21 cellular contexts compared by ENCODE assay signal in the genomic region with DNA sequence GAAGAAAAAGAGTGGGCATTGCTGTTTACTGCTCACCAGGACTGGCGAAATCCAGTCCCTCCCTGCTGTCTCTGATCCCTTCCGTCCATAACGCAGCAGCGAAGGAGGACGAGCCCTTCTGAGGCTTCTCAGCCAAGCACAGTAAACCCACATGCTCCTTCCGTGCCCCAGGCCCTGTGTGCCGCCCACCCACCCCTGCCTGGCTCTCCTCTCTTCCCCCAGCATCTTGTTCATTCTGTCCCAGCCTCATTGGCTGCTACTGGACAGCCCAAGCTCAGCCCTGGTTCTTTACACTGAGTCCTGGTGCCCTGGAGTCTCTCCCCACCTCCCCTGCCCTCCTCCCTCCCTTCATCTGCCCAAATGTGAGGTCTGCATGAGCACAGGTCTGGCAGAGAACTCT.
DNase-seq lines count a peak whose midpoint lies in the region; FAIRE-seq and TF ChIP-seq lines count a peak whose summit lies in the region.
"Had no signal": no experiment of that assay in that cellular context is flagged by ENCODE, and none has a peak within 500 bp of the region (broad histone marks: within the 10 kb centered on the region; RNA-seq: fewer than 3 reads in every experiment).

No MANE protein-coding gene starts in this region.

- H4K8ac ChIP-seq in H1 (ENCODE audit: extremely low read depth, insufficient read depth, low read length) = no peak overlapping the region
- H4K8ac ChIP-seq in mesendoderm (ENCODE audit: low read depth, low read length) = no peak overlapping the region

- peaks cover 1 to 21% (median 16%) of the 10 kb centered on the region in 4 experiments; a peak in 6 of 7 replicates for H3K27me3 ChIP-seq in H1 (replicated peaks in 1 of 4; ENCODE audit: control insufficient read depth in 3 of 4, extremely low read depth in 1 of 4, insufficient read depth in 3 of 4, low read length in 3 of 4)
- H3K27me3 ChIP-seq in mesendoderm (ENCODE audit: insufficient read depth, low read length, poor library complexity) = no peaks in the 10 kb centered on the region
- peaks cover 59% of the 10 kb centered on the region for H3K27me3 ChIP-seq in suprapubic skin
- H3K27me3 ChIP-seq in MM.1S (replicated peaks; ENCODE audit: insufficient read depth, low read length) = peaks cover 17% of the 10 kb centered on the region
- H3K27me3 ChIP-seq: BE2C had no signal

- no peak overlapping the region for H3K9ac ChIP-seq in H1 (replicated peaks in 1 of 4; ENCODE audit: extremely low read depth in 1 of 4, low read depth in 3 of 4, low read length in 3 of 4)
- H3K9ac ChIP-seq in mesendoderm (ENCODE audit: low read length) = no peak overlapping the region
- no peak overlapping the region for H3K9ac ChIP-seq in MM.1S (ENCODE audit: low read length)
- H3K9ac ChIP-seq: GM23248 had no signal

- H3K18ac ChIP-seq in H1 (ENCODE audit: extremely low read depth, low read length) (peak overlapping the region; percentile 26; the same call in 1 of the 2 replicates), mesendoderm (ENCODE audit: low read length) (no peak overlapping the region)

- no peaks in the 10 kb centered on the region for H3K9me3 ChIP-seq in H1 (ENCODE audit: insufficient read depth in 2 of 2, low read depth in 1 of 2, low read length in 1 of 2)
- no peaks in the 10 kb centered on the region for H3K9me3 ChIP-seq in suprapubic skin
- no peaks in the 10 kb centered on the region for H3K9me3 ChIP-seq in MM.1S (replicated peaks; ENCODE audit: insufficient read depth, low read length)
- H3K9me3 ChIP-seq: BE2C, Caco-2 had no signal

- H2BK15ac ChIP-seq in H1 (ENCODE audit: low read length) = no peak overlapping the region
- no peak overlapping the region for H2BK15ac ChIP-seq in mesendoderm (replicated peaks; ENCODE audit: low read depth)

- peak overlapping the region; percentile 98 for H2BK20ac ChIP-seq in H1 (ENCODE audit: low read length)

- H3K36me3 ChIP-seq in H1 (ENCODE audit: control insufficient read depth in 2 of 4, insufficient read depth in 4 of 4, low read length in 3 of 4) (no peaks in the 10 kb centered on the region), mesendoderm (ENCODE audit: control insufficient read depth, insufficient read depth, low read length) (no peaks in the 10 kb centered on the region), suprapubic skin (no peaks in the 10 kb centered on the region), MM.1S (replicated peaks; ENCODE audit: insufficient read depth, low read length) (no peaks in the 10 kb centered on the region)
- H3K36me3 ChIP-seq: BE2C had no signal

- H3K4me3 ChIP-seq in H1 (ENCODE audit: extremely low read depth in 1 of 4, insufficient read depth in 2 of 4, low read depth in 3 of 4, low read length in 4 of 4) (no peak overlapping the region), mesendoderm (ENCODE audit: low read length) (no peak overlapping the region), suprapubic skin (no peak overlapping the region), MM.1S (ENCODE audit: low read length) (no peak overlapping the region)
- H3K4me3 ChIP-seq: GM23248 had no signal

- H3K27ac Mint-ChIP-seq in chondrocyte (ENCODE audit: unreplicated experiment) = no peak overlapping the region
- no peak overlapping the region for H3K27ac Mint-ChIP-seq in activated T-helper 2 cell treated with anti-CD3 and anti-CD28 coated beads, Interferon-gamma antibody, Interleukin-2, Interleukin-4, amounts not matched to agents 10 μg/mL and 5 μg/mL and 100 μg/mL, durations not matched to agents 14 hours and 24 hours and 36 hours
- H3K27ac Mint-ChIP-seq: CD4-positive, alpha-beta T cell had no signal

- TF ChIP-seq POLR2A in H1 (IDR thresholded peaks at IDR 0.05; ENCODE audit: control extremely low read depth in 1 of 2, low read depth in 2 of 2, low read length in 2 of 2) = no peak
- TF ChIP-seq POLR2A in suprapubic skin (IDR thresholded peaks at IDR 0.05) = no peak

- H3K4me1 ChIP-seq in H1 (replicated peaks in 1 of 4; ENCODE audit: control insufficient read depth in 3 of 4, insufficient read depth in 4 of 4, low read length in 3 of 4) = peaks cover 7 to 25% (median 18%) of the 10 kb centered on the region in 4 experiments
- peaks cover 4% of the 10 kb centered on the region for H3K4me1 ChIP-seq in mesendoderm (ENCODE audit: control insufficient read depth, low read depth, low read length)
- no peaks in the 10 kb centered on the region for H3K4me1 ChIP-seq in suprapubic skin
- H3K4me1 ChIP-seq in MM.1S (ENCODE audit: low read length) = peaks cover 16% of the 10 kb centered on the region
- H3K4me1 ChIP-seq: BE2C, Caco-2 had no signal

- 52% methylated on average over 6 of the region's 7 CpGs; no CpG with 5 or more reads in 1 of the 2 experiments for WGBS in H1 (ENCODE audit: extremely low coverage in 1 of 2, insufficient coverage in 1 of 2, insufficient read length in 1 of 2, insufficient replicate concordance in 2 of 2, low coverage in 1 of 2, low lambda C conversion rate in 2 of 2, missing lambda C conversion rate in 1 of 2), 2 experiments
- WGBS in mesendoderm (ENCODE audit: extremely low coverage, insufficient coverage, low lambda C conversion rate) = no CpG with 5 or more reads among the region's 7 CpGs
- WGBS in suprapubic skin = 43% methylated on average over 7 of the region's 7 CpGs

- H3K4me2 ChIP-seq in H1 (ENCODE audit: insufficient read depth in 1 of 2, low read depth in 2 of 2, low read length in 2 of 2) (no peak overlapping the region; a peak in 1 of 4 replicates), mesendoderm (ENCODE audit: low read length) (no peak overlapping the region), MM.1S (ENCODE audit: low read depth, low read length) (no peak overlapping the region)

- H3K14ac ChIP-seq in H1 (ENCODE audit: insufficient read length) = no peak overlapping the region

- FAIRE-seq in H1 (lab: Jason Lieb, UNC) = no peak
- FAIRE-seq: A204.1, D721Med, GM12892, GM18507, H54 had no signal

- H3K9me2 ChIP-seq in MM.1S (replicated peaks; ENCODE audit: insufficient read depth, low read length) = no peaks in the 10 kb centered on the region

- peaks cover 5% of the 10 kb centered on the region; the same call in 1 of the 2 replicates for H3K23me2 ChIP-seq in H1 (ENCODE audit: low read depth, low read length)

- peak overlapping the region; percentile 57 for H4K91ac ChIP-seq in H1 (replicated peaks; ENCODE audit: insufficient read length, low read length)

- no peaks in the 10 kb centered on the region for H3K4me1 Mint-ChIP-seq in chondrocyte (ENCODE audit: low read depth)
- no peaks in the 10 kb centered on the region for H3K4me1 Mint-ChIP-seq in activated T-helper 2 cell treated with anti-CD3 and anti-CD28 coated beads, Interferon-gamma antibody, Interleukin-2, Interleukin-4, amounts not matched to agents 10 μg/mL and 5 μg/mL and 100 μg/mL, durations not matched to agents 14 hours and 24 hours and 36 hours (ENCODE audit: low read depth)

- CTCF ChIA-PET in H1 (lab: Charles Lee; ENCODE audit: partially characterized antibody) = interaction anchor here (1.3 kb wide), 1 partner anchor 222 kb away, joined by 4 read pairs; no protein-coding TSS in a partner anchor

- H4K20me1 ChIP-seq in H1 (replicated peaks in 1 of 2; ENCODE audit: control insufficient read depth in 1 of 2, insufficient read depth in 2 of 2, low read length in 2 of 2) (no peaks in the 10 kb centered on the region), MM.1S (ENCODE audit: insufficient read depth, low read length) (no peaks in the 10 kb centered on the region)

- H3K23ac ChIP-seq in H1 (ENCODE audit: insufficient read length) (no peak overlapping the region), mesendoderm (ENCODE audit: low read length) (no peak overlapping the region)

- H3K36me3 Mint-ChIP-seq in chondrocyte (ENCODE audit: low read depth) = no peaks in the 10 kb centered on the region
- H3K36me3 Mint-ChIP-seq in activated T-helper 2 cell treated with anti-CD3 and anti-CD28 coated beads, Interferon-gamma antibody, Interleukin-2, Interleukin-4, amounts not matched to agents 10 μg/mL and 5 μg/mL and 100 μg/mL, durations not matched to agents 14 hours and 24 hours and 36 hours (ENCODE audit: low read depth) = no peaks in the 10 kb centered on the region

- TF ChIP-seq EP300 in H1 (IDR thresholded peaks at IDR 0.05; ENCODE audit: borderline replicate concordance in 1 of 2, low read depth in 2 of 2, low read length in 2 of 2) (no peak), suprapubic skin (IDR thresholded peaks at IDR 0.05) (no peak)

- H2AFZ ChIP-seq in H1 (ENCODE audit: low read length) (no peak overlapping the region), MM.1S (ENCODE audit: low read length) (no peak overlapping the region)
- H2AFZ ChIP-seq: GM23248 had no signal

- intact Hi-C loops in activated T-helper 2 cell treated with anti-CD3 and anti-CD28 coated beads, Interferon-gamma antibody, Interleukin-2, Interleukin-4, amounts not matched to agents 10 μg/mL and 5 μg/mL and 100 μg/mL, durations not matched to agents 14 hours and 24 hours and 36 hours (cut with micrococcal nuclease) = no loop called here

- H2AK5ac ChIP-seq in H1 (ENCODE audit: low read depth, low read length) (0 out of 2 replicates have a peak overlapping the region, but pooled peaks have one; percentile 53), mesendoderm (ENCODE audit: low read length) (no peak overlapping the region)

- H2BK12ac ChIP-seq in H1 (ENCODE audit: low read depth, low read length) = peak overlapping the region; percentile 97; the same call in 1 of the 2 replicates

- H3K79me2 ChIP-seq in H1 (ENCODE audit: control insufficient read depth in 1 of 2, insufficient read depth in 2 of 2, low read length in 2 of 2) (no peaks in the 10 kb centered on the region), mesendoderm (ENCODE audit: control insufficient read depth, insufficient read depth, low read length) (no peaks in the 10 kb centered on the region), MM.1S (ENCODE audit: low read length) (no peaks in the 10 kb centered on the region)

- H3K56ac ChIP-seq in H1 (replicated peaks; ENCODE audit: insufficient read length, low read depth, low read length) = no peak overlapping the region
- peak overlapping the region; percentile 10 for H3K56ac ChIP-seq in mesendoderm (ENCODE audit: low read length)

- no peak overlapping the region for H3K4me3 Mint-ChIP-seq in chondrocyte (ENCODE audit: unreplicated experiment)
- no peak overlapping the region for H3K4me3 Mint-ChIP-seq in activated T-helper 2 cell treated with anti-CD3 and anti-CD28 coated beads, Interferon-gamma antibody, Interleukin-2, Interleukin-4, amounts not matched to agents 10 μg/mL and 5 μg/mL and 100 μg/mL, durations not matched to agents 14 hours and 24 hours and 36 hours (ENCODE audit: low read depth)
- H3K4me3 Mint-ChIP-seq: CD4-positive, alpha-beta T cell had no signal

- H3K27ac ChIP-seq in H1 (ENCODE audit: low read depth, low read length) = no peak overlapping the region
- no peak overlapping the region for H3K27ac ChIP-seq in mesendoderm (ENCODE audit: low read depth, low read length)
- H3K27ac ChIP-seq in suprapubic skin = no peak overlapping the region
- H3K27ac ChIP-seq in MM.1S (ENCODE audit: low read length) = no peak overlapping the region
- H3K27ac ChIP-seq: GM23248 had no signal

- peak overlapping the region; percentile 26 for H2BK120ac ChIP-seq in H1 (replicated peaks; ENCODE audit: low read depth, low read length)
- H2BK120ac ChIP-seq in mesendoderm (ENCODE audit: low read depth, low read length) = peak overlapping the region; percentile 0

- peaks cover 7% of the 10 kb centered on the region; the same call in 1 of the 2 replicates for H3F3A ChIP-seq in MM.1S (ENCODE audit: insufficient read depth, low read length)

- peak; percentile 41 for DNase-seq in chondrocyte (ENCODE audit: low spot score)
- DNase-seq in H1 (ENCODE audit: low read depth in 1 of 2, low spot score in 2 of 2) = no peak
- peak; percentile 5 for DNase-seq in mesendoderm
- peak; percentile 0 to 54 for DNase-seq in suprapubic skin (ENCODE audit: low spot score in 2 of 2)
- DNase-seq in MM.1S = no peak
- DNase-seq in ureter (ENCODE audit: low spot score) = no peak
- no peak for DNase-seq in EL
- DNase-seq in activated T-helper 2 cell treated with anti-CD3 and anti-CD28 coated beads, Interferon-gamma antibody, Interleukin-2, Interleukin-4, amounts not matched to agents 10 μg/mL and 5 μg/mL and 100 μg/mL, durations not matched to agents 14 hours and 24 hours and 36 hours (ENCODE audit: low spot score) = no peak
- DNase-seq: ACHN, BE2C, C1 segment of cervical spinal cord, Caco-2, GDM1, GM23248, HCEC 1CT had no signal

- H3K79me1 ChIP-seq in H1 (ENCODE audit: low read depth, low read length) = no peaks in the 10 kb centered on the region
- H3K79me1 ChIP-seq in mesendoderm (ENCODE audit: low read length) = no peaks in the 10 kb centered on the region

- no peak for TF ChIP-seq RAD21 in H1 (IDR thresholded peaks at IDR 0.05 in 1 of 2, conservative IDR thresholded peaks at IDR 0.05 in 1 of 2; ENCODE audit: low read depth in 2 of 2, low read length in 2 of 2)

- H3K9me3 Mint-ChIP-seq in chondrocyte (ENCODE audit: low read depth) = peaks cover 5% of the 10 kb centered on the region
- H3K9me3 Mint-ChIP-seq in activated T-helper 2 cell treated with anti-CD3 and anti-CD28 coated beads, Interferon-gamma antibody, Interleukin-2, Interleukin-4, amounts not matched to agents 10 μg/mL and 5 μg/mL and 100 μg/mL, durations not matched to agents 14 hours and 24 hours and 36 hours = no peaks in the 10 kb centered on the region
- H3K9me3 Mint-ChIP-seq: CD4-positive, alpha-beta T cell had no signal

- H3K4ac ChIP-seq in H1 (replicated peaks; ENCODE audit: insufficient read length, low read depth, low read length) (no peak overlapping the region), mesendoderm (ENCODE audit: low read depth, low read length) (no peak overlapping the region)

- TF ChIP-seq CTCF in chondrocyte (IDR thresholded peaks at IDR 0.05) = no peak
- no peak for TF ChIP-seq CTCF in H1 (IDR thresholded peaks at IDR 0.05; ENCODE audit: control extremely low read depth in 1 of 3, insufficient read depth in 1 of 3, low read depth in 1 of 3, low read length in 3 of 3)
- TF ChIP-seq CTCF in suprapubic skin (IDR thresholded peaks at IDR 0.05) = no peak
- TF ChIP-seq CTCF in MM.1S (IDR thresholded peaks at IDR 0.05; ENCODE audit: low read length) = no peak

- H3K27me3 Mint-ChIP-seq in chondrocyte (ENCODE audit: low read depth) = peaks cover 29% of the 10 kb centered on the region
- H3K27me3 Mint-ChIP-seq in activated T-helper 2 cell treated with anti-CD3 and anti-CD28 coated beads, Interferon-gamma antibody, Interleukin-2, Interleukin-4, amounts not matched to agents 10 μg/mL and 5 μg/mL and 100 μg/mL, durations not matched to agents 14 hours and 24 hours and 36 hours (ENCODE audit: low read depth) = peaks cover 8% of the 10 kb centered on the region

- no peak overlapping the region for H4K5ac ChIP-seq in H1 (ENCODE audit: insufficient read length, low read depth, low read length)
- H4K5ac ChIP-seq in mesendoderm (ENCODE audit: low read length) = no peak overlapping the region

- POLR2A ChIA-PET in H1 (lab: Charles Lee; ENCODE audit: partially characterized antibody) = no interaction called here

- H2BK5ac ChIP-seq in H1 (ENCODE audit: low read depth, low read length) (peak overlapping the region; percentile 89; the same call in 1 of the 2 replicates), mesendoderm (ENCODE audit: low read length) (no peak overlapping the region)

Comparison
In these comparisons a context has a peak if more than half of its experiments do, and no peak if none do; other contexts are left out.
1. DNase-seq: peak in chondrocyte (single experiment), mesendoderm (single experiment) and suprapubic skin (2 of 2); none in H1 (0 of 2), MM.1S (single experiment), ureter (single experiment), EL (single experiment) and activated T-helper 2 cell treated with anti-CD3 and anti-CD28 coated beads, Interferon-gamma antibody, Interleukin-2, Interleukin-4, amounts not matched to agents 10 μg/mL and 5 μg/mL and 100 μg/mL, durations not matched to agents 14 hours and 24 hours and 36 hours (single experiment).